ENCODE assay signal across 15 cellular contexts in the genomic region with DNA sequence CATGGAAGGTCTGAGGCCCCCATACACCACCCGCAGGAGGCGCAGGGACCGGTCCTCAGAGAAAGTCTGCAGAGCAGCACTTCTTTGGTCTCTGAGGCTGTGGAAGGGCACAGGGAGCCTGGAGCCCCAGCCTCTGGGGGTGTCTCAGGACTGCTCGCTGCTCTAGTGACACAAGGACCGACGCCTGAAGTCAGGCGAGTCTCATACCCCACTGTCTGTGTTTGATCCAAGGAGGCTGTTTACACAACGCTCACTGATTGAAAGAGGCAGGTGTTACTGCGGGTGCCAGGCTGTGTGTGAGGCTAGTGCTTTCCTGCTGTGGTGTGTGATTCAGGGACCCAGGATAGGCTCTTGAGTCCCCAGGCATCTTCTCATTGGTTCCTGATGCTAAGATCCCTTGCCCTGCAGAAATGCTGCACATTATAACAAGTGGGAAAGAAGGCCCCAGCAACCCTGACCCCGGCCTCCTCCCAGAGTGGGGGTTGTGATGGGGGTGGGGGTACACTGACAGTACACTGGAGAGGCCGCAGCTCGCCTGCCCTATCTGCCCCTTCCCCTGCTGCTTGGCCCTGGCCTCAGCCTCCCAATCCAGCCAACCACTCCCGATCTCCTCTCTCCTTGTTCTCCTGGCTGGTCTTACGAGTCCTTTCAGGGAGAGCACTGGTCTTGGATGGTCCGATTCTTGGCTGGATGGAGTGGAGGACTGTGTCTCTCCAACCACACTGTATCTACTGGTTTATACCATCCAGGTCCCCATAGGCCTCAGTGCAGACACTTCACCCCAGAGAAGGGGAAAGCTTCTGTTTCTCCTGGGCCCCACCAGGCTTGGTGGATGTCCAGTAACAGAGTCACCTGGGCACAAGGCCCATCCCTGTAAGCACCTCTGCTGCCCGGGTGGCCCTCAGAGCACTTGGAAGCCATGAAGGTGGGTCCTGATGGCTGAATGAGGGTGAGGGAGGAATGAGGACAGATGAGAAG. TPM values are rescaled to one million over a fixed set of nuclear protein-coding genes. Genes with fewer than 3 reads are reported as not detected.
DNase-seq lines count a peak whose midpoint lies in the region; ATAC-seq and TF ChIP-seq lines count a peak whose summit lies in the region.
"Had no signal": no experiment of that assay in that cellular context is flagged by ENCODE, and none has a peak within 500 bp of the region (broad histone marks: within the 10 kb centered on the region; RNA-seq: fewer than 3 reads in every experiment).

No MANE protein-coding gene starts in this region.

- H3K36me3 ChIP-seq in gastrocnemius medialis = no peaks in the 10 kb centered on the region
- H3K36me3 ChIP-seq: right atrium auricular region, upper lobe of left lung had no signal

- peak; percentile 32 for DNase-seq in NCI-H82 (lab: John Stamatoyannopoulos, UW)
- no peak for DNase-seq in NCI-H82 treated with DMSO at 0.1 percent for 48 hours (lab: John Stamatoyannopoulos, UW; ENCODE audit: unreplicated experiment)
- peak; percentile 2 for DNase-seq in NB4 (ENCODE audit: low read depth)
- peak; percentile 47 for DNase-seq in coronary artery (ENCODE audit: low spot score)
- DNase-seq in gastrocnemius medialis = peak; percentile 74 to 85
- no peak for DNase-seq in anterior cingulate cortex (lab: John Stamatoyannopoulos, UW)
- no peak for DNase-seq in SKM-1 treated with dmso at 0.1 percent for 144 hours (lab: John Stamatoyannopoulos, UW; ENCODE audit: unreplicated experiment)
- DNase-seq: GF-D8, mammary epithelial cell had no signal

- TF ChIP-seq POLR2A in NB4 (IDR thresholded peaks at IDR 0.05; ENCODE audit: extremely low read depth, insufficient read length) (no peak), gastrocnemius medialis (IDR thresholded peaks at IDR 0.05) (no peak)

- H3K9me3 ChIP-seq in gastrocnemius medialis = no peaks in the 10 kb centered on the region
- H3K9me3 ChIP-seq: right atrium auricular region, upper lobe of left lung had no signal

- no peak overlapping the region for H3K27ac ChIP-seq in coronary artery
- H3K27ac ChIP-seq in gastrocnemius medialis = peak overlapping the region; percentile 64 to 85 (median 76)
- H3K27ac ChIP-seq: GM23248, right atrium auricular region, RWPE1, upper lobe of left lung had no signal

- no peak overlapping the region for H3K4me3 ChIP-seq in NB4 (ENCODE audit: low read depth, low read length)
- no peak overlapping the region for H3K4me3 ChIP-seq in coronary artery
- no peak overlapping the region for H3K4me3 ChIP-seq in gastrocnemius medialis
- H3K4me3 ChIP-seq: GM23248, right atrium auricular region, upper lobe of left lung had no signal

- intact Hi-C loops in gastrocnemius medialis (cut with DNase I; ENCODE audit: low total_unique reads) = no loop called here

- in situ Hi-C loops in gastrocnemius medialis (cut with MboI; ENCODE audit: low sequenced_read_pairs in 4 of 4) = no loop called here

- H3K4me1 ChIP-seq in gastrocnemius medialis = peaks cover 16 to 19% of the 10 kb centered on the region in 2 donors

- ATAC-seq in gastrocnemius medialis (peak; percentile 97 to 99), HG03342 (IDR thresholded peaks at IDR 0.05; ENCODE audit: unreplicated experiment) (no peak)
- ATAC-seq: activated naive CD4-positive, alpha-beta T cell treated with anti-CD3 and anti-CD28 coated beads, Interleukin-2, amount 50 U/mL, for 72 hours had no signal

- H3K27me3 ChIP-seq in gastrocnemius medialis = no peaks in the 10 kb centered on the region
- H3K27me3 ChIP-seq: right atrium auricular region, upper lobe of left lung had no signal

- TF ChIP-seq CTCF in NB4 (IDR thresholded peaks at IDR 0.05; ENCODE audit: low read depth, low read length) (no peak), coronary artery (IDR thresholded peaks at IDR 0.05) (no peak), gastrocnemius medialis (IDR thresholded peaks at IDR 0.05 in 4 of 5, conservative IDR thresholded peaks at IDR 0.05 in 1 of 5) (no peak)

RNA-seq across cellular contexts. Expression of a gene that starts 6.6 kb away (rescaled TPM):
- 1 to 10 TPM in 2 of 4 donors, under 1 TPM in 2; 0.25 to 3.1 (median 0.68) TPM for total RNA-seq in gastrocnemius medialis
- total RNA-seq: GM23248 had no signal

Comparison
In these comparisons a context has a peak if more than half of its experiments do, and no peak if none do; other contexts are left out.
1. DNase-seq: peak in NCI-H82 (single experiment), NB4 (single experiment), coronary artery (single experiment) and gastrocnemius medialis (2 of 2); none in NCI-H82 treated with DMSO at 0.1 percent for 48 hours (single experiment), anterior cingulate cortex (0 of 58) and SKM-1 treated with dmso at 0.1 percent for 144 hours (single experiment).
2. H3K27ac ChIP-seq: peak in gastrocnemius medialis (4 of 4); none in coronary artery (0 of 2).